In genomic region chr10:11002916-11003315, GRCh38 we compare ENCODE assay signal across 24 cellular contexts.
"Had no signal": no experiment of that assay in that cellular context is flagged by ENCODE, and none has a peak within 500 bp of the region (broad histone marks: within the 10 kb centered on the region; RNA-seq: fewer than 3 reads in every experiment).

No MANE protein-coding gene starts in this region.

- H3K4me3 Mint-ChIP-seq: dendritic cell treated with granulocyte-macrophage colony-stimulating factor and Interleukin-4, amounts not matched to agents 40 ng/mL and 50 ng/mL, for 4 days; effector memory CD8-positive, alpha-beta T cell; endodermal cell had no signal

- H3K27ac Mint-ChIP-seq: dendritic cell treated with granulocyte-macrophage colony-stimulating factor and Interleukin-4, amounts not matched to agents 40 ng/mL and 50 ng/mL, for 4 days; effector memory CD8-positive, alpha-beta T cell; endodermal cell had no signal

- H3K9me3 Mint-ChIP-seq: dendritic cell treated with granulocyte-macrophage colony-stimulating factor and Interleukin-4, amounts not matched to agents 40 ng/mL and 50 ng/mL, for 4 days; effector memory CD8-positive, alpha-beta T cell had no signal

- H3K36me3 ChIP-seq: colonic mucosa, esophagus muscularis mucosa, esophagus squamous epithelium, gastrocnemius medialis, gastroesophageal sphincter, heart left ventricle, heart right ventricle had no signal

- H3K27ac ChIP-seq: colonic mucosa, coronary artery, epithelial cell of prostate, esophagus muscularis mucosa, esophagus squamous epithelium, foreskin keratinocyte, gastrocnemius medialis, gastroesophageal sphincter, heart left ventricle, heart right ventricle had no signal

- H3K27me3 ChIP-seq: colonic mucosa, esophagus muscularis mucosa, foreskin keratinocyte, gastroesophageal sphincter, heart left ventricle had no signal

- H3K9me3 ChIP-seq: colonic mucosa, esophagus muscularis mucosa, esophagus squamous epithelium, gastrocnemius medialis, gastroesophageal sphincter, heart left ventricle, heart right ventricle had no signal

- ATAC-seq: effector memory CD8-positive, alpha-beta T cell; esophagus mucosa; foreskin keratinocyte; gastrocnemius medialis; heart left ventricle; heart right ventricle had no signal

- DNase-seq: colonic mucosa; cortex of kidney; dermis blood vessel endothelial cell; dorsolateral prefrontal cortex; effector CD4-positive, alpha-beta T cell; effector CD8-positive, alpha-beta T cell; effector memory CD4-positive, alpha-beta T cell; effector memory CD8-positive, alpha-beta T cell; endodermal cell; erythroblast; esophagus squamous epithelium; foreskin fibroblast; foreskin keratinocyte; foreskin melanocyte; gastrocnemius medialis; head of caudate nucleus; heart left ventricle; heart right ventricle had no signal

- H3K4me1 ChIP-seq: colonic mucosa, foreskin keratinocyte, gastrocnemius medialis, heart left ventricle, heart right ventricle had no signal

- H3K4me3 ChIP-seq: colonic mucosa, coronary artery, esophagus muscularis mucosa, esophagus squamous epithelium, gastrocnemius medialis, gastroesophageal sphincter, heart left ventricle, heart right ventricle had no signal
